Comparison of ENCODE assay signal across 22 cellular contexts in genomic region chr11:116901211-116901610, GRCh38.
DNase-seq lines count a peak whose midpoint lies in the region; ATAC-seq and TF ChIP-seq lines count a peak whose summit lies in the region.
"Had no signal": no experiment of that assay in that cellular context is flagged by ENCODE, and none has a peak within 500 bp of the region (broad histone marks: within the 10 kb centered on the region; RNA-seq: fewer than 3 reads in every experiment).

No MANE protein-coding gene starts in this region.

- H3K27ac Mint-ChIP-seq in stimulated activated effector memory CD8-positive, alpha-beta T cell treated with anti-CD3 and anti-CD28 coated beads, Interleukin-12 subunit alpha, Interleukin-12 subunit beta, amount 100 ng/mL, for 72 hours, result peak overlapping the region; percentile 0
- H3K27ac Mint-ChIP-seq: activated naive CD8-positive, alpha-beta T cell treated with anti-CD3 and anti-CD28 coated beads, Interleukin-2, amount 50 U/mL, for 24 hours; H9 had no signal

- H3K36me3 Mint-ChIP-seq in stimulated activated effector memory CD8-positive, alpha-beta T cell treated with anti-CD3 and anti-CD28 coated beads, Interleukin-12 subunit alpha, Interleukin-12 subunit beta, amount 100 ng/mL, for 72 hours, result peaks cover 35% of the 10 kb centered on the region

- no peaks in the 10 kb centered on the region for H3K9me3 ChIP-seq in right atrium auricular region
- H3K9me3 ChIP-seq: MG63, prostate gland had no signal

- no peaks in the 10 kb centered on the region for H3K9me3 Mint-ChIP-seq in stimulated activated effector memory CD8-positive, alpha-beta T cell treated with anti-CD3 and anti-CD28 coated beads, Interleukin-12 subunit alpha, Interleukin-12 subunit beta, amount 100 ng/mL, for 72 hours
- H3K9me3 Mint-ChIP-seq: activated naive CD8-positive, alpha-beta T cell treated with anti-CD3 and anti-CD28 coated beads, Interleukin-2, amount 50 U/mL, for 24 hours; central memory CD8-positive, alpha-beta T cell had no signal

- H3K4me3 ChIP-seq in dorsolateral prefrontal cortex (no peak overlapping the region), right atrium auricular region (no peak overlapping the region)
- H3K4me3 ChIP-seq: MG63, prostate gland had no signal

- H3K27ac ChIP-seq in dorsolateral prefrontal cortex (peak overlapping the region in 52 of 59 donors; percentile 3 to 86 (median 60)), right atrium auricular region (peak overlapping the region; percentile 32 to 60)
- H3K27ac ChIP-seq: prostate gland had no signal

- no peak overlapping the region for H3K4me3 Mint-ChIP-seq in stimulated activated effector memory CD8-positive, alpha-beta T cell treated with anti-CD3 and anti-CD28 coated beads, Interleukin-12 subunit alpha, Interleukin-12 subunit beta, amount 100 ng/mL, for 72 hours
- H3K4me3 Mint-ChIP-seq: activated naive CD8-positive, alpha-beta T cell treated with anti-CD3 and anti-CD28 coated beads, Interleukin-2, amount 50 U/mL, for 24 hours; central memory CD8-positive, alpha-beta T cell; H9 had no signal

- intact Hi-C loops in dorsolateral prefrontal cortex (cut with DNase I), result no loop called here

- peaks cover 9% of the 10 kb centered on the region for H3K36me3 ChIP-seq in right atrium auricular region
- H3K36me3 ChIP-seq: prostate gland had no signal

- peaks cover 32% of the 10 kb centered on the region for H3K4me1 Mint-ChIP-seq in stimulated activated effector memory CD8-positive, alpha-beta T cell treated with anti-CD3 and anti-CD28 coated beads, Interleukin-12 subunit alpha, Interleukin-12 subunit beta, amount 100 ng/mL, for 72 hours
- H3K4me1 Mint-ChIP-seq: H9 had no signal

- peaks cover 0 to 28% of the 10 kb centered on the region in 2 donors for H3K4me1 ChIP-seq in right atrium auricular region
- H3K4me1 ChIP-seq: prostate gland had no signal

- TF ChIP-seq CTCF in dorsolateral prefrontal cortex (IDR thresholded peaks at IDR 0.05 in 54 of 56, conservative IDR thresholded peaks at IDR 0.05 in 2 of 56; ENCODE audit: low read depth in 1 of 56, partially characterized antibody in 56 of 56) (no peak), right atrium auricular region (IDR thresholded peaks at IDR 0.05) (no peak)

- no peak for ATAC-seq in stimulated activated effector memory CD8-positive, alpha-beta T cell treated with anti-CD3 and anti-CD28 coated beads, Interleukin-12 subunit alpha, Interleukin-12 subunit beta, amount 100 ng/mL, for 72 hours
- ATAC-seq: activated naive CD8-positive, alpha-beta T cell treated with anti-CD3 and anti-CD28 coated beads, Interleukin-2, amount 50 U/mL, for 24 hours had no signal

- DNase-seq in LHCN-M2 (ENCODE audit: low read depth) (peak; percentile 29), dorsolateral prefrontal cortex (peak in 1 of 10 donors; percentile 42), right atrium auricular region (ENCODE audit: low spot score) (no peak), Kasumi-1 (lab: John Stamatoyannopoulos, UW) (no peak), NCI-H1092 treated with DMSO at 0.1 percent for 48 hours (lab: John Stamatoyannopoulos, UW) (no peak), EL (no peak)
- DNase-seq in stimulated activated effector memory CD8-positive, alpha-beta T cell treated with anti-CD3 and anti-CD28 coated beads, Interleukin-12 subunit alpha, Interleukin-12 subunit beta, amount 100 ng/mL, for 72 hours (ENCODE audit: low spot score in 2 of 2), result no peak
- DNase-seq in stimulated activated naive CD4-positive, alpha-beta T cell treated with Interleukin-2 at 50 U/mL for 16 hours (lab: John Stamatoyannopoulos, UW), result no peak
- DNase-seq: ACHN; activated effector memory CD4-positive, alpha-beta T cell treated with anti-CD3 and anti-CD28 coated beads, Interleukin-2, amount 50 U/mL, for 16 hours; activated naive CD8-positive, alpha-beta T cell treated with anti-CD3 and anti-CD28 coated beads, Interleukin-2, amount 50 U/mL, for 24 hours; activated T-cell treated with anti-CD3 and anti-CD28 coated beads for 4 hours; COR-L47; H9; MG63; NCI-H1417; NCI-H2081; NCI-H345; NCI-H748 treated with DMSO at 0.1 percent for 48 hours; trophoblast cell had no signal

- H3K27me3 ChIP-seq in dorsolateral prefrontal cortex (no peaks in the 10 kb centered on the region), right atrium auricular region (no peaks in the 10 kb centered on the region)
- H3K27me3 ChIP-seq: MG63 had no signal
